In the genomic region with DNA sequence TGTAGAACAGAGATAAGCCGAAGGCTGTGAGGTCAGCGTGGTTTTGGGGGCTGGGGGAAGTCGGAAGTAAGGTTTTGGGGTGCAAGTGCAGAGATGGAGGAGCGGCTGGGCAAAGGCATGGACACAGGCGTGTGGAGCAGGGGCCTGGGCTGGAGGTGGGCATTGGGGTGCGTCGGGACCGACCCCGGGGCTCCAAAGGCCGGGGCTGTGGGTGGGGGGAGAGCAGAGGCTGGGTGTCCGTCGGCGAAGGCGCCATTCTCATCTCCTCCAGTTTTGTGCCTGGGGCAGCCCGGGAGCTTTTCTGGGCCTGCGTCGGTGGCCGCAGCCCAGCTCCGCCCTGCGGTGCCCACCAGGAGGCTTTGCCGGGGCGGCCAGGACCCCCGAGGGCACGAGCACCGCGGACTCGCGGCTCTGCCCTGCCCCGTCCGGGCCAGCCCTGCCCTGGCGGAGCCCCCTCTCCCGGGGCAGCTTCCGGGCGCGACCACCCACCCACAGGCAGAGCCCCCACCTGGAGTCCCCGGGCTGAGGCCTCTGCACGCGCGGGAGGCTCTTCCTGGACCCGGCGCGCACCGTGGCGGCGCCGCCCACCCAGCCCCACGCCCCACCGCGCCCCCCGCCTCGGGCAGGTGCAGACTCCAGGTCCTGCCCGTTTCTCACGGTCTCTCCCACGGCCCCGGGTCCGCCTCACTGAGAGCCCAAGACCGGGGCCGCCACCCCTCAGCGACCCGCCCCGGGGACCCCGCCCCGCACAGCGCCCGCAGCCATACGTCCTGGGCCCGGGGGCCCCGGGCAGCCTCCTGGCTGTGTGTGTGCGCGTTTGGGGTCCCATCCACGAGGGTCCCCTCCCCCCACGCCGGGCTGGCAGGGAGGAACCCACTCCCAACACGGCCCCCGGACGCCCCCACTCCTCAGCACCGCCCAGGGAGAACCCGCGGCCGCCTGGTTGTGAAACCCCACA, we compare ENCODE assay signal across 16 cellular contexts. TPM values are rescaled to one million over a fixed set of nuclear protein-coding genes. Genes with fewer than 3 reads are reported as not detected.
"Had no signal": no experiment of that assay in that cellular context is flagged by ENCODE, and none has a peak within 500 bp of the region (broad histone marks: within the 10 kb centered on the region; RNA-seq: fewer than 3 reads in every experiment).

No MANE protein-coding gene starts in this region.

- H3K27ac ChIP-seq: cardiac muscle cell, coronary artery, epithelial cell of prostate, ovary, suprapubic skin, VCaP had no signal

- ATAC-seq: activated CD8-positive, alpha-beta T cell treated with anti-CD3 and anti-CD28 coated beads, Interleukin-2, amount 10 ng/mL, durations not matched to agents 7 days and 5 days; stimulated activated naive B cell treated with anti-CD40 and anti-IgM and Interleukin-4, amounts not matched to agents 10 μg/mL and 1 μg/mL and 100 μg/mL, for 72 hours had no signal

- H3K4me3 ChIP-seq: cardiac muscle cell, coronary artery, ovary, suprapubic skin had no signal

- H3K4me1 ChIP-seq: suprapubic skin had no signal

- H3K27me3 ChIP-seq: cardiac muscle cell, ovary, suprapubic skin had no signal

- H3K4me3 Mint-ChIP-seq: activated CD8-positive, alpha-beta T cell treated with anti-CD3 and anti-CD28 coated beads, Interleukin-2, amount 10 ng/mL, durations not matched to agents 7 days and 5 days; activated naive CD4-positive, alpha-beta T cell treated with anti-CD3 and anti-CD28 coated beads for 36 hours; memory B cell; stimulated activated naive B cell treated with anti-CD40 and anti-IgM and Interleukin-4, amounts not matched to agents 10 μg/mL and 1 μg/mL and 100 μg/mL, for 72 hours had no signal

- DNase-seq: activated CD4-positive, alpha-beta T cell treated with anti-CD3 and anti-CD28 coated beads for 48 hours; activated CD8-positive, alpha-beta memory T cell treated with anti-CD3 and anti-CD28 coated beads, Interleukin-2, amount 50 U/mL, for 48 hours; activated CD8-positive, alpha-beta T cell treated with anti-CD3 and anti-CD28 coated beads, Interleukin-2, amount 10 ng/mL, durations not matched to agents 7 days and 5 days; activated naive CD4-positive, alpha-beta T cell treated with anti-CD3 and anti-CD28 coated beads for 36 hours; effector CD8-positive, alpha-beta T cell; small intestine; stimulated activated naive B cell treated with anti-CD40 and anti-IgM and Interleukin-4, amounts not matched to agents 10 μg/mL and 1 μg/mL and 100 μg/mL, for 72 hours had no signal

- H3K36me3 ChIP-seq: cardiac muscle cell, ovary, suprapubic skin had no signal

- H3K27ac Mint-ChIP-seq: activated CD8-positive, alpha-beta T cell treated with anti-CD3 and anti-CD28 coated beads, Interleukin-2, amount 10 ng/mL, durations not matched to agents 7 days and 5 days; activated naive CD4-positive, alpha-beta T cell treated with anti-CD3 and anti-CD28 coated beads for 36 hours; memory B cell; stimulated activated naive B cell treated with anti-CD40 and anti-IgM and Interleukin-4, amounts not matched to agents 10 μg/mL and 1 μg/mL and 100 μg/mL, for 72 hours had no signal

RNA-seq across cellular contexts. Expression of a gene that starts 21.6 kb away (rescaled TPM):
- total RNA-seq: activated CD8-positive, alpha-beta T cell treated with anti-CD3 and anti-CD28 coated beads, Interleukin-2, amount 10 ng/mL, durations not matched to agents 7 days and 5 days; activated naive CD4-positive, alpha-beta T cell treated with anti-CD3 and anti-CD28 coated beads for 36 hours; SK-MEL-5; ureter had no signal
